Comparison of ENCODE assay signal across 18 cellular contexts in genomic region chr9:19247420-19247819, GRCh38.
"Had no signal": no experiment of that assay in that cellular context is flagged by ENCODE, and none has a peak within 500 bp of the region (broad histone marks: within the 10 kb centered on the region; RNA-seq: fewer than 3 reads in every experiment).

No MANE protein-coding gene starts in this region.

- H3K27me3 Mint-ChIP-seq: naive B cell; stimulated activated memory B cell treated with anti-CD40 and anti-IgM and Interleukin-4, amounts not matched to agents 10 μg/mL and 1 μg/mL and 100 μg/mL, for 72 hours; stimulated activated naive CD8-positive, alpha-beta T cell treated with anti-CD3 and anti-CD28 coated beads, Interleukin-15, Interleukin-2, amounts not matched to agents 100 ng/mL and 50 ng/mL, for 24 hours had no signal

- H3K27ac Mint-ChIP-seq: stimulated activated memory B cell treated with anti-CD40 and anti-IgM and Interleukin-4, amounts not matched to agents 10 μg/mL and 1 μg/mL and 100 μg/mL, for 72 hours had no signal

- H3K4me3 ChIP-seq: esophagus squamous epithelium, pancreas, prostate gland, spleen, tibial artery, upper lobe of right lung, vagina had no signal

- H3K27me3 ChIP-seq: esophagus squamous epithelium, pancreas, spleen, tibial artery, upper lobe of right lung, vagina had no signal

- DNase-seq: esophagus squamous epithelium; foreskin fibroblast; kidney glomerular epithelial cell; mesendoderm; naive B cell; occipital lobe; pancreas; spleen; stimulated activated CD4-positive, alpha-beta T cell treated with anti-CD3 and anti-CD28 coated beads, Interleukin-15, amount 100 ng/mL, for 24 hours; stimulated activated CD4-positive, alpha-beta T cell treated with anti-CD3 and anti-CD28 coated beads, Interleukin-1b, Interleukin-23, amount 100 ng/mL, for 48 hours; stimulated activated CD4-positive, alpha-beta T cell treated with anti-CD3 and anti-CD28 coated beads, Interleukin-4, amount 100 ng/mL, for 24 hours; tibial artery; upper lobe of right lung had no signal

- H3K9me3 Mint-ChIP-seq: naive B cell; stimulated activated memory B cell treated with anti-CD40 and anti-IgM and Interleukin-4, amounts not matched to agents 10 μg/mL and 1 μg/mL and 100 μg/mL, for 72 hours; stimulated activated naive CD8-positive, alpha-beta T cell treated with anti-CD3 and anti-CD28 coated beads, Interleukin-15, Interleukin-2, amounts not matched to agents 100 ng/mL and 50 ng/mL, for 24 hours had no signal

- H3K4me3 Mint-ChIP-seq: naive B cell; stimulated activated memory B cell treated with anti-CD40 and anti-IgM and Interleukin-4, amounts not matched to agents 10 μg/mL and 1 μg/mL and 100 μg/mL, for 72 hours; stimulated activated naive CD8-positive, alpha-beta T cell treated with anti-CD3 and anti-CD28 coated beads, Interleukin-15, Interleukin-2, amounts not matched to agents 100 ng/mL and 50 ng/mL, for 24 hours had no signal

- H3K4me1 ChIP-seq: prostate gland had no signal

- H3K36me3 ChIP-seq: pancreas, prostate gland, vagina had no signal

- H3K9me3 ChIP-seq: esophagus squamous epithelium, pancreas, prostate gland, spleen, tibial artery, upper lobe of right lung, vagina had no signal

- H3K27ac ChIP-seq: esophagus squamous epithelium, pancreas, prostate gland, spleen, tibial artery, upper lobe of right lung, vagina had no signal

- ATAC-seq: pancreas; sciatic nerve; stimulated activated memory B cell treated with anti-CD40 and anti-IgM and Interleukin-4, amounts not matched to agents 10 μg/mL and 1 μg/mL and 100 μg/mL, for 72 hours; upper lobe of right lung had no signal
